ENCODE assay signal across 13 cellular contexts in genomic region chr2:239721991-239722759, GRCh38.
"Had no signal": no experiment of that assay in that cellular context is flagged by ENCODE, and none has a peak within 500 bp of the region (broad histone marks: within the 10 kb centered on the region; RNA-seq: fewer than 3 reads in every experiment).

No MANE protein-coding gene starts in this region.

- H3K36me3 ChIP-seq: heart left ventricle, left ventricle myocardium inferior, neutrophil, right atrium auricular region had no signal

- H3K27ac Mint-ChIP-seq: activated B cell treated with CpG ODN at 0.5 μM for 24 hours; activated naive CD4-positive, alpha-beta T cell treated with anti-CD3 and anti-CD28 coated beads, Interleukin-2, amount 50 U/mL, for 72 hours; stimulated activated naive B cell treated with anti-CD40 and anti-IgM and Interleukin-4, amounts not matched to agents 10 μg/mL and 1 μg/mL and 100 μg/mL, for 72 hours; T-helper 17 cell had no signal

- H3K27ac ChIP-seq: heart left ventricle, left ventricle myocardium inferior, neutrophil, right atrium auricular region had no signal

- DNase-seq: activated B cell treated with CpG ODN at 0.5 μM for 24 hours; amygdala; effector CD4-positive, alpha-beta T cell; left ventricle myocardium inferior; mesendoderm; SHP77; stimulated activated naive B cell treated with anti-CD40 and anti-IgM and Interleukin-4, amounts not matched to agents 10 μg/mL and 1 μg/mL and 100 μg/mL, for 72 hours; T-helper 17 cell had no signal

- H3K9me3 Mint-ChIP-seq: activated B cell treated with CpG ODN at 0.5 μM for 24 hours; activated naive CD4-positive, alpha-beta T cell treated with anti-CD3 and anti-CD28 coated beads, Interleukin-2, amount 50 U/mL, for 72 hours; stimulated activated naive B cell treated with anti-CD40 and anti-IgM and Interleukin-4, amounts not matched to agents 10 μg/mL and 1 μg/mL and 100 μg/mL, for 72 hours had no signal

- H3K27me3 ChIP-seq: heart left ventricle, neutrophil, right atrium auricular region had no signal

- H3K4me1 Mint-ChIP-seq: activated B cell treated with CpG ODN at 0.5 μM for 24 hours; stimulated activated naive B cell treated with anti-CD40 and anti-IgM and Interleukin-4, amounts not matched to agents 10 μg/mL and 1 μg/mL and 100 μg/mL, for 72 hours had no signal

- ATAC-seq: activated naive CD4-positive, alpha-beta T cell treated with anti-CD3 and anti-CD28 coated beads, Interleukin-2, amount 50 U/mL, for 72 hours; heart left ventricle; stimulated activated naive B cell treated with anti-CD40 and anti-IgM and Interleukin-4, amounts not matched to agents 10 μg/mL and 1 μg/mL and 100 μg/mL, for 72 hours; T-helper 17 cell had no signal

- H3K4me3 ChIP-seq: heart left ventricle, left ventricle myocardium inferior, right atrium auricular region, smooth muscle cell had no signal

- H3K4me1 ChIP-seq: heart left ventricle, left ventricle myocardium inferior, right atrium auricular region had no signal

- H3K36me3 Mint-ChIP-seq: activated naive CD4-positive, alpha-beta T cell treated with anti-CD3 and anti-CD28 coated beads, Interleukin-2, amount 50 U/mL, for 72 hours; stimulated activated naive B cell treated with anti-CD40 and anti-IgM and Interleukin-4, amounts not matched to agents 10 μg/mL and 1 μg/mL and 100 μg/mL, for 72 hours had no signal

- H3K27me3 Mint-ChIP-seq: activated B cell treated with CpG ODN at 0.5 μM for 24 hours; stimulated activated naive B cell treated with anti-CD40 and anti-IgM and Interleukin-4, amounts not matched to agents 10 μg/mL and 1 μg/mL and 100 μg/mL, for 72 hours; T-helper 17 cell had no signal

- H3K9me3 ChIP-seq: heart left ventricle, left ventricle myocardium inferior, neutrophil, right atrium auricular region had no signal

- H3K4me3 Mint-ChIP-seq: activated B cell treated with CpG ODN at 0.5 μM for 24 hours; stimulated activated naive B cell treated with anti-CD40 and anti-IgM and Interleukin-4, amounts not matched to agents 10 μg/mL and 1 μg/mL and 100 μg/mL, for 72 hours; T-helper 17 cell had no signal
